In the genomic region with DNA sequence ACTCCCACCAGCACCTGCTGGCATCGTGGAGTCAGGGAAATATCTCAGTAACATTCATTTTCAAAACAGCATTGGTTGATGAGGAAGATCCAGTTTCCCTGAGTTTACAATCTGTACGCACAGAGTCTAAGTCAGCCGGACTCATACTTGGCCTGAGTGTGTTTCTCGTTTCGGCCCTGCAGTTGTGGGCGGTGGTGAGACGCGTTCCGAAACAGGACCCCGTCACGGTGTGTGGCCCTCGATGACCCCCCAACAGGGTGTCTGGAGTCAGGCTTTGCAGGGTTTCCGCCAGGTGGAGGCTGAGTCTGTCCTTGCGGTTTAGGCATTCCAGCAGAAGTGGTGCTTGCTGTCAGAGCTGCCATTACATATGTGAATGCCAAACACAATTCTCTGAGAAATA, we compare ENCODE assay signal across 16 cellular contexts.
DNase-seq lines count a peak whose midpoint lies in the region; ATAC-seq and TF ChIP-seq lines count a peak whose summit lies in the region.
"Had no signal": no experiment of that assay in that cellular context is flagged by ENCODE, and none has a peak within 500 bp of the region (broad histone marks: within the 10 kb centered on the region; RNA-seq: fewer than 3 reads in every experiment).

No MANE protein-coding gene starts in this region.

- H3K27me3 Mint-ChIP-seq in natural killer cell treated with Interleukin-12 subunit alpha and Interleukin-12 subunit beta and Interleukin-15 and Interleukin-18, amount 100 ng/mL, for 72 hours: no peaks in the 10 kb centered on the region
- H3K27me3 Mint-ChIP-seq in natural killer cell (ENCODE audit: low read depth in 2 of 2): no peaks in the 10 kb centered on the region
- H3K27me3 Mint-ChIP-seq in endothelial cell (ENCODE audit: unreplicated experiment): peaks cover 12% of the 10 kb centered on the region

- H3K4me3 Mint-ChIP-seq in natural killer cell treated with Interleukin-12 subunit alpha and Interleukin-12 subunit beta and Interleukin-15 and Interleukin-18, amount 100 ng/mL, for 72 hours: no peak overlapping the region
- no peak overlapping the region for H3K4me3 Mint-ChIP-seq in natural killer cell
- no peak overlapping the region for H3K4me3 Mint-ChIP-seq in endothelial cell (ENCODE audit: unreplicated experiment)
- H3K4me3 Mint-ChIP-seq: CD8-positive, alpha-beta T cell; HFFc6 had no signal

- no peak overlapping the region for H3K4me3 ChIP-seq in right cardiac atrium (ENCODE audit: low read length)

- TF ChIP-seq CTCF in natural killer cell (IDR thresholded peaks at IDR 0.05) (no peak), endothelial cell (IDR thresholded peaks at IDR 0.05; ENCODE audit: unreplicated experiment) (no peak)

- H3K27ac ChIP-seq in right cardiac atrium (ENCODE audit: low read length): no peak overlapping the region
- H3K27ac ChIP-seq: C4-2B had no signal

- no peak overlapping the region for H3K27ac Mint-ChIP-seq in natural killer cell treated with Interleukin-12 subunit alpha and Interleukin-12 subunit beta and Interleukin-15 and Interleukin-18, amount 100 ng/mL, for 72 hours
- no peak overlapping the region for H3K27ac Mint-ChIP-seq in natural killer cell
- H3K27ac Mint-ChIP-seq in endothelial cell (ENCODE audit: unreplicated experiment): no peak overlapping the region
- H3K27ac Mint-ChIP-seq: CD8-positive, alpha-beta T cell; HFFc6 had no signal

- H3K9me3 Mint-ChIP-seq in natural killer cell treated with Interleukin-12 subunit alpha and Interleukin-12 subunit beta and Interleukin-15 and Interleukin-18, amount 100 ng/mL, for 72 hours: no peaks in the 10 kb centered on the region
- H3K9me3 Mint-ChIP-seq in natural killer cell (no peaks in the 10 kb centered on the region), endothelial cell (ENCODE audit: unreplicated experiment) (peaks cover 20% of the 10 kb centered on the region)
- H3K9me3 Mint-ChIP-seq: CD8-positive, alpha-beta T cell had no signal

- no peaks in the 10 kb centered on the region for H3K27me3 ChIP-seq in right cardiac atrium (ENCODE audit: control insufficient read depth, insufficient read depth)

- no peaks in the 10 kb centered on the region for H3K9me3 ChIP-seq in right cardiac atrium (ENCODE audit: control insufficient read depth, low read length)

- H3K4me1 Mint-ChIP-seq in natural killer cell treated with Interleukin-12 subunit alpha and Interleukin-12 subunit beta and Interleukin-15 and Interleukin-18, amount 100 ng/mL, for 72 hours (ENCODE audit: low read depth in 2 of 2): no peaks in the 10 kb centered on the region
- H3K4me1 Mint-ChIP-seq in natural killer cell (no peaks in the 10 kb centered on the region), endothelial cell (ENCODE audit: unreplicated experiment) (no peaks in the 10 kb centered on the region)

- 86% methylated on average over 14 of the region's 14 CpGs for WGBS in right cardiac atrium

- DNase-seq in natural killer cell treated with Interleukin-12 subunit alpha and Interleukin-12 subunit beta and Interleukin-15 and Interleukin-18, amount 100 ng/mL, for 72 hours (ENCODE audit: low spot score): peak; percentile 39
- DNase-seq in natural killer cell: no peak
- peak; percentile 48 for DNase-seq in left kidney (ENCODE audit: low read depth, low spot score)
- peak; percentile 64 for DNase-seq in posterior vena cava (ENCODE audit: low spot score)
- DNase-seq in endothelial cell (ENCODE audit: low spot score): no peak
- DNase-seq in right cardiac atrium: no peak
- DNase-seq: ACHN; CD8-positive, alpha-beta T cell; COR-L47; DMS153; DMS79 treated with DMSO at 0.1 percent for 48 hours; GF-D8; HCEC 1CT; HFFc6 had no signal

- intact Hi-C loops in natural killer cell (cut with micrococcal nuclease) (no loop called here), posterior vena cava (cut with DNase I) (no loop called here), right cardiac atrium (cut with DNase I) (no loop called here)

- no peaks in the 10 kb centered on the region for H3K36me3 Mint-ChIP-seq in natural killer cell treated with Interleukin-12 subunit alpha and Interleukin-12 subunit beta and Interleukin-15 and Interleukin-18, amount 100 ng/mL, for 72 hours
- no peaks in the 10 kb centered on the region for H3K36me3 Mint-ChIP-seq in natural killer cell
- H3K36me3 Mint-ChIP-seq in endothelial cell (ENCODE audit: low read depth, unreplicated experiment): peaks cover 4% of the 10 kb centered on the region
- H3K36me3 Mint-ChIP-seq: CD8-positive, alpha-beta T cell had no signal

- ATAC-seq in natural killer cell treated with Interleukin-12 subunit alpha and Interleukin-12 subunit beta and Interleukin-15 and Interleukin-18, amount 100 ng/mL, for 72 hours: no peak
- ATAC-seq in natural killer cell: no peak
- no peak for ATAC-seq in GM18517 (IDR thresholded peaks at IDR 0.05; ENCODE audit: unreplicated experiment)
- no peak for ATAC-seq in right cardiac atrium
- ATAC-seq: CD8-positive, alpha-beta T cell had no signal

- no peaks in the 10 kb centered on the region for H3K4me1 ChIP-seq in right cardiac atrium (ENCODE audit: control insufficient read depth, insufficient read depth, low read length)

Comparison
In these comparisons a context has a peak if more than half of its experiments do, and no peak if none do; other contexts are left out.
1. DNase-seq: peak in natural killer cell treated with Interleukin-12 subunit alpha and Interleukin-12 subunit beta and Interleukin-15 and Interleukin-18, amount 100 ng/mL, for 72 hours (single experiment), left kidney (single experiment) and posterior vena cava (single experiment); none in natural killer cell (single experiment), endothelial cell (single experiment) and right cardiac atrium (0 of 3).